ENCODE assay signal across 9 cellular contexts in the genomic region with DNA sequence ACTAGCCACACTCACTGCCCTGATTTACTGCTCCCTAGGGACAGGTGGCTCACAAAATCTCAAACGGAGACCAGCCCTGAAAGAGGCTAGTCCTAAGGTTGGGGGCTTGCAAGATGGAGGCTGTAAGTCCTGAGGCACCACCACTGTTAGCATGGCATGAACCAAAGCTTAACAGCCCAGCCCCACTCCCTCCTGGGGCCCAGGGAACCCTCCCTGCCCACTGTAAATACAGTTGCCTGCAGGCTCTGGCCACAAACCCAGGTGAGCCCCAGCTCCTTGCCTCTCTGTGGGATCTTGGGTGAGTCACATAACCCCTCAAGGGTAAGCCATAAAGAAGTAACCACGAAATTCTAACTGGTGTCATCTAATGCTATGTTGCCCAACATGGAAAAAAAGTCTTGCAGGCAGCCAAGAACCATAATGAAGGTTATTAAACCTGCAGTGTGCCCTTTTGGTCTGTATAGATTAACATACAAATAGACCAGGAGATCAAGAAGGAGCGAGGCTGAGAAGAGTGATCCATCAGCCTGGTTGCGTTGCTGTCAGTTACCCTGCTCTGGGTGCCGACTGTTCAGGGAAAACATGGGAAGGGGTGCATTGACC. TPM values are rescaled to one million over a fixed set of nuclear protein-coding genes. Genes with fewer than 3 reads are reported as not detected.
DNase-seq lines count a peak whose midpoint lies in the region; ATAC-seq and TF ChIP-seq lines count a peak whose summit lies in the region.
"Had no signal": no experiment of that assay in that cellular context is flagged by ENCODE, and none has a peak within 500 bp of the region (broad histone marks: within the 10 kb centered on the region; RNA-seq: fewer than 3 reads in every experiment).

No MANE protein-coding gene starts in this region.

- no peaks in the 10 kb centered on the region for H3K27me3 Mint-ChIP-seq in activated CD4-positive, alpha-beta memory T cell treated with anti-CD3 and anti-CD28 coated beads for 36 hours

- no peak for TF ChIP-seq EP300 in upper lobe of left lung (IDR thresholded peaks at IDR 0.05)

- H3K4me3 ChIP-seq in fibroblast of pulmonary artery (replicated peaks; ENCODE audit: low read depth, low read length) (no peak overlapping the region), upper lobe of left lung (no peak overlapping the region)
- H3K4me3 ChIP-seq: thoracic aorta had no signal

- 59 to 63% methylated on average over 5 of the region's 5 CpGs for WGBS in upper lobe of left lung, 2 donors

- TF ChIP-seq POLR2A in upper lobe of left lung (IDR thresholded peaks at IDR 0.05) = no peak

- peak; percentile 57 for DNase-seq in NK-92 treated with Interleukin-12 subunit alpha and Interleukin-12 subunit beta, amount 100 ng/mL, for 24 hours (lab: John Stamatoyannopoulos, UW)
- DNase-seq in NK-92 (lab: John Stamatoyannopoulos, UW; ENCODE audit: unreplicated experiment) (no peak), fibroblast of pulmonary artery (ENCODE audit: low read depth) (peak; percentile 16), upper lobe of left lung (no peak)
- peak; percentile 82 for DNase-seq in activated CD4-positive, alpha-beta memory T cell treated with anti-CD3 and anti-CD28 coated beads for 36 hours
- DNase-seq in stimulated activated effector memory CD8-positive, alpha-beta T cell treated with anti-CD3 and anti-CD28 coated beads, Interleukin-12 subunit alpha, Interleukin-12 subunit beta, amount 100 ng/mL, for 72 hours (ENCODE audit: low spot score in 2 of 2) = peak; percentile 36 to 75

- peaks cover 7% of the 10 kb centered on the region for H3K36me3 Mint-ChIP-seq in activated CD4-positive, alpha-beta memory T cell treated with anti-CD3 and anti-CD28 coated beads for 36 hours
- H3K36me3 Mint-ChIP-seq in stimulated activated effector memory CD8-positive, alpha-beta T cell treated with anti-CD3 and anti-CD28 coated beads, Interleukin-12 subunit alpha, Interleukin-12 subunit beta, amount 100 ng/mL, for 72 hours = peaks cover 79% of the 10 kb centered on the region

- H3K4me1 Mint-ChIP-seq in activated CD4-positive, alpha-beta memory T cell treated with anti-CD3 and anti-CD28 coated beads for 36 hours (ENCODE audit: low read depth) = peaks cover 50% of the 10 kb centered on the region
- peaks cover 68% of the 10 kb centered on the region for H3K4me1 Mint-ChIP-seq in stimulated activated effector memory CD8-positive, alpha-beta T cell treated with anti-CD3 and anti-CD28 coated beads, Interleukin-12 subunit alpha, Interleukin-12 subunit beta, amount 100 ng/mL, for 72 hours

- H3K4me3 Mint-ChIP-seq in activated CD4-positive, alpha-beta memory T cell treated with anti-CD3 and anti-CD28 coated beads for 36 hours = peak overlapping the region; percentile 55
- H3K4me3 Mint-ChIP-seq in stimulated activated effector memory CD8-positive, alpha-beta T cell treated with anti-CD3 and anti-CD28 coated beads, Interleukin-12 subunit alpha, Interleukin-12 subunit beta, amount 100 ng/mL, for 72 hours = peak overlapping the region; percentile 98

- no peaks in the 10 kb centered on the region for H3K9me3 ChIP-seq in upper lobe of left lung
- H3K9me3 ChIP-seq: thoracic aorta had no signal

- H3K4me1 ChIP-seq in upper lobe of left lung = peaks cover 21 to 34% (median 24%) of the 10 kb centered on the region in 4 donors

- peaks cover 11 to 37% (median 24%) of the 10 kb centered on the region in 4 donors for H3K36me3 ChIP-seq in upper lobe of left lung

- H3K27ac ChIP-seq in upper lobe of left lung = peak overlapping the region in 1 of 4 donors; percentile 14
- H3K27ac ChIP-seq: thoracic aorta had no signal

- CTCF ChIA-PET in activated CD4-positive, alpha-beta memory T cell treated with anti-CD3 and anti-CD28 coated beads for 36 hours (lab: Charles Lee) = interaction anchor here (0.8 to 2.6 kb wide), 9 partner anchors 22 to 479 kb away, joined by 3 to 14 read pairs (median 5); a partner anchor contains a TSS

- no peaks in the 10 kb centered on the region for H3K27me3 ChIP-seq in upper lobe of left lung

- POLR2A ChIA-PET in activated CD4-positive, alpha-beta memory T cell treated with anti-CD3 and anti-CD28 coated beads for 36 hours (lab: Charles Lee) = interaction anchor here (0.7 to 2.1 kb wide), 5 partner anchors 21 to 230 kb away, joined by 3 to 8 read pairs (median 4); no protein-coding TSS in a partner anchor

- intact Hi-C loops in activated CD4-positive, alpha-beta memory T cell treated with anti-CD3 and anti-CD28 coated beads for 36 hours (cut with micrococcal nuclease) = loop anchor here (1.0 to 5.0 kb wide), 10 partner anchors 91 to 851 kb away; a partner anchor contains a TSS

- no peaks in the 10 kb centered on the region for H3K9me3 Mint-ChIP-seq in activated CD4-positive, alpha-beta memory T cell treated with anti-CD3 and anti-CD28 coated beads for 36 hours
- H3K9me3 Mint-ChIP-seq in stimulated activated effector memory CD8-positive, alpha-beta T cell treated with anti-CD3 and anti-CD28 coated beads, Interleukin-12 subunit alpha, Interleukin-12 subunit beta, amount 100 ng/mL, for 72 hours = no peaks in the 10 kb centered on the region

- ATAC-seq in stimulated activated effector memory CD8-positive, alpha-beta T cell treated with anti-CD3 and anti-CD28 coated beads, Interleukin-12 subunit alpha, Interleukin-12 subunit beta, amount 100 ng/mL, for 72 hours = peak; percentile 58
- ATAC-seq in HG03095 (IDR thresholded peaks at IDR 0.05; ENCODE audit: unreplicated experiment) = no peak
- no peak for ATAC-seq in upper lobe of left lung (ENCODE audit: low FRiP score in 2 of 2)
- no peak for ATAC-seq in GM18517 (IDR thresholded peaks at IDR 0.05; ENCODE audit: unreplicated experiment)

- no peak for TF ChIP-seq CTCF in fibroblast of pulmonary artery (IDR thresholded peaks at IDR 0.05; ENCODE audit: low read length, missing control alignments)
- TF ChIP-seq CTCF in upper lobe of left lung (IDR thresholded peaks at IDR 0.05) = no peak

- peak overlapping the region; percentile 87 for H3K27ac Mint-ChIP-seq in activated CD4-positive, alpha-beta memory T cell treated with anti-CD3 and anti-CD28 coated beads for 36 hours
- H3K27ac Mint-ChIP-seq in stimulated activated effector memory CD8-positive, alpha-beta T cell treated with anti-CD3 and anti-CD28 coated beads, Interleukin-12 subunit alpha, Interleukin-12 subunit beta, amount 100 ng/mL, for 72 hours = peak overlapping the region; percentile 96

RNA-seq across cellular contexts. Expression of a gene that starts 1.7 kb away (rescaled TPM):
- total RNA-seq in activated CD4-positive, alpha-beta memory T cell treated with anti-CD3 and anti-CD28 coated beads for 36 hours = 10 to 100 TPM; 42.8 to 43.2 TPM
- total RNA-seq in upper lobe of left lung = 10 to 100 TPM; 24.7 to 55.5 (median 27.2) TPM

RNA-seq across cellular contexts. Expression of a gene that starts 30.0 kb away (rescaled TPM):
- total RNA-seq in activated CD4-positive, alpha-beta memory T cell treated with anti-CD3 and anti-CD28 coated beads for 36 hours = 10 to 100 TPM; 15.7 to 18.6 TPM
- total RNA-seq in upper lobe of left lung = 10 to 100 TPM; 27.8 to 36.7 (median 29.4) TPM

RNA-seq across cellular contexts. Expression of a gene that starts 44.3 kb away (rescaled TPM):
- not detected for total RNA-seq in activated CD4-positive, alpha-beta memory T cell treated with anti-CD3 and anti-CD28 coated beads for 36 hours
- total RNA-seq in upper lobe of left lung = 10 to 100 TPM in 2 of 6 donors, 1 to 10 TPM in 4; 1.8 to 10.5 (median 8.0) TPM
- total RNA-seq: thoracic aorta had no signal

Comparison
In these comparisons a context has a peak if more than half of its experiments do, and no peak if none do; other contexts are left out.
1. DNase-seq: peak in NK-92 treated with Interleukin-12 subunit alpha and Interleukin-12 subunit beta, amount 100 ng/mL, for 24 hours (single experiment), activated CD4-positive, alpha-beta memory T cell treated with anti-CD3 and anti-CD28 coated beads for 36 hours (single experiment), fibroblast of pulmonary artery (single experiment) and stimulated activated effector memory CD8-positive, alpha-beta T cell treated with anti-CD3 and anti-CD28 coated beads, Interleukin-12 subunit alpha, Interleukin-12 subunit beta, amount 100 ng/mL, for 72 hours (2 of 2); none in NK-92 (single experiment) and upper lobe of left lung (0 of 2).